In genomic region chr1:35186239-35186638, GRCh38 we compare ENCODE assay signal across 13 cellular contexts. TPM values are rescaled to one million over a fixed set of nuclear protein-coding genes. Genes with fewer than 3 reads are reported as not detected.
DNase-seq lines count a peak whose midpoint lies in the region; ATAC-seq and TF ChIP-seq lines count a peak whose summit lies in the region.
"Had no signal": no experiment of that assay in that cellular context is flagged by ENCODE, and none has a peak within 500 bp of the region (broad histone marks: within the 10 kb centered on the region; RNA-seq: fewer than 3 reads in every experiment).

No MANE protein-coding gene starts in this region.

- ATAC-seq in natural killer cell, result no peak
- no peak for ATAC-seq in GM18909 (IDR thresholded peaks at IDR 0.05; ENCODE audit: poor library complexity, unreplicated experiment)
- ATAC-seq in HG03039 (IDR thresholded peaks at IDR 0.05; ENCODE audit: unreplicated experiment), result no peak

- intact Hi-C loops in activated T-helper 2 cell treated with anti-CD3 and anti-CD28 coated beads, Interferon-gamma antibody, Interleukin-2, Interleukin-4, amounts not matched to agents 10 μg/mL and 5 μg/mL and 100 μg/mL, durations not matched to agents 14 hours and 24 hours and 36 hours (cut with micrococcal nuclease), result no loop called here
- intact Hi-C loops in natural killer cell (cut with micrococcal nuclease), result no loop called here

- H3K27me3 ChIP-seq in BLaER1 treated with 17β-estradiol and CSF1 and Interleukin-3, amounts not matched to agents 10 nM and 100 nM, result no peaks in the 10 kb centered on the region
- no peaks in the 10 kb centered on the region for H3K27me3 ChIP-seq in suprapubic skin

- CTCF ChIA-PET in HEK293 (lab: Yijun Ruan, JAX), result interaction anchor here (0.6 to 1.8 kb wide), 3 partner anchors 16 to 536 kb away, joined by 3 to 12 read pairs (median 3); no protein-coding TSS in a partner anchor

- WGBS in suprapubic skin, result 60% methylated on average over 4 of the region's 4 CpGs

- H3K27me3 Mint-ChIP-seq in activated T-helper 2 cell treated with anti-CD3 and anti-CD28 coated beads, Interferon-gamma antibody, Interleukin-2, Interleukin-4, amounts not matched to agents 10 μg/mL and 5 μg/mL and 100 μg/mL, durations not matched to agents 14 hours and 24 hours and 36 hours (ENCODE audit: low read depth), result no peaks in the 10 kb centered on the region
- no peaks in the 10 kb centered on the region for H3K27me3 Mint-ChIP-seq in natural killer cell (ENCODE audit: low read depth in 2 of 2)

- H3K4me2 ChIP-seq in BLaER1 treated with 17β-estradiol and CSF1 and Interleukin-3, amounts not matched to agents 10 nM and 100 nM, result peak overlapping the region in 9 of 11 experiments; percentile 2 to 98 (median 85); a peak in 14 of 22 replicates

- H3K9ac ChIP-seq in BLaER1 treated with 17β-estradiol and CSF1 and Interleukin-3, amounts not matched to agents 10 nM and 100 nM, result no peak overlapping the region; a peak in 1 of 22 replicates

- H3K36me3 Mint-ChIP-seq in activated T-helper 2 cell treated with anti-CD3 and anti-CD28 coated beads, Interferon-gamma antibody, Interleukin-2, Interleukin-4, amounts not matched to agents 10 μg/mL and 5 μg/mL and 100 μg/mL, durations not matched to agents 14 hours and 24 hours and 36 hours (ENCODE audit: low read depth), result peaks cover 98% of the 10 kb centered on the region
- H3K36me3 Mint-ChIP-seq in natural killer cell, result peaks cover 61% of the 10 kb centered on the region

- TF ChIP-seq CTCF in HEK293 (tag by site-specific recombination; IDR thresholded peaks at IDR 0.05) (no peak), natural killer cell (IDR thresholded peaks at IDR 0.05) (no peak), suprapubic skin (IDR thresholded peaks at IDR 0.05) (no peak)

- H3K4me3 ChIP-seq in BLaER1 treated with 17β-estradiol and CSF1 and Interleukin-3, amounts not matched to agents 10 nM and 100 nM, result no peak overlapping the region
- H3K4me3 ChIP-seq in HEK293 (ENCODE audit: low read depth, low read length), result no peak overlapping the region
- H3K4me3 ChIP-seq in suprapubic skin, result no peak overlapping the region

- no peak for TF ChIP-seq EP300 in suprapubic skin (IDR thresholded peaks at IDR 0.05)

- H3K36me3 ChIP-seq in BLaER1 treated with 17β-estradiol and CSF1 and Interleukin-3, amounts not matched to agents 10 nM and 100 nM, result peaks cover 100% of the 10 kb centered on the region in 11 experiments
- peaks cover 93 to 100% of the 10 kb centered on the region in 2 experiments for H3K36me3 ChIP-seq in HEK293 (ENCODE audit: control insufficient read depth in 2 of 2, insufficient read depth in 1 of 2, low read length in 2 of 2)
- H3K36me3 ChIP-seq in suprapubic skin, result peaks cover 98% of the 10 kb centered on the region

- peak overlapping the region; percentile 54 for H3K4me3 Mint-ChIP-seq in activated T-helper 2 cell treated with anti-CD3 and anti-CD28 coated beads, Interferon-gamma antibody, Interleukin-2, Interleukin-4, amounts not matched to agents 10 μg/mL and 5 μg/mL and 100 μg/mL, durations not matched to agents 14 hours and 24 hours and 36 hours (ENCODE audit: low read depth)
- no peak overlapping the region for H3K4me3 Mint-ChIP-seq in natural killer cell

- peaks cover 0 to under 1% (median 0%) of the 10 kb centered on the region in 11 experiments; a peak in 3 of 22 replicates for H3K9me3 ChIP-seq in BLaER1 treated with 17β-estradiol and CSF1 and Interleukin-3, amounts not matched to agents 10 nM and 100 nM (replicated peaks in 1 of 11)
- H3K9me3 ChIP-seq in HEK293 (ENCODE audit: control insufficient read depth, insufficient read depth, low read depth, low read length), result no peaks in the 10 kb centered on the region
- H3K9me3 ChIP-seq in suprapubic skin, result no peaks in the 10 kb centered on the region

- DNase-seq in activated T-helper 2 cell treated with anti-CD3 and anti-CD28 coated beads, Interferon-gamma antibody, Interleukin-2, Interleukin-4, amounts not matched to agents 10 μg/mL and 5 μg/mL and 100 μg/mL, durations not matched to agents 14 hours and 24 hours and 36 hours (ENCODE audit: low spot score), result no peak
- DNase-seq in natural killer cell, result no peak
- no peak for DNase-seq in suprapubic skin (ENCODE audit: low spot score in 2 of 2)
- DNase-seq in NCI-H510A treated with DMSO at 0.1 percent for 48 hours (lab: John Stamatoyannopoulos, UW), result no peak
- DNase-seq: EL, H9, mesendoderm, NCI-H345, occipital lobe had no signal

- peaks cover 43 to 96% (median 70%) of the 10 kb centered on the region in 10 experiments for H3K4me1 ChIP-seq in BLaER1 treated with 17β-estradiol and CSF1 and Interleukin-3, amounts not matched to agents 10 nM and 100 nM
- H3K4me1 ChIP-seq in HEK293 (ENCODE audit: control insufficient read depth, insufficient read depth, low read length), result no peaks in the 10 kb centered on the region; the same call in 1 of the 2 replicates
- peaks cover 70% of the 10 kb centered on the region for H3K4me1 ChIP-seq in suprapubic skin

- no peak for TF ChIP-seq POLR2A in suprapubic skin (IDR thresholded peaks at IDR 0.05)

- POLR2A ChIA-PET in HEK293 (lab: Yijun Ruan, JAX), result interaction anchor here (0.5 kb wide), 1 partner anchor 79 kb away, joined by 4 read pairs; no protein-coding TSS in a partner anchor

- peak overlapping the region; percentile 19 for H3K27ac Mint-ChIP-seq in activated T-helper 2 cell treated with anti-CD3 and anti-CD28 coated beads, Interferon-gamma antibody, Interleukin-2, Interleukin-4, amounts not matched to agents 10 μg/mL and 5 μg/mL and 100 μg/mL, durations not matched to agents 14 hours and 24 hours and 36 hours
- H3K27ac Mint-ChIP-seq in natural killer cell, result peak overlapping the region; percentile 52 to 97

- H4K20me1 ChIP-seq in BLaER1 treated with 17β-estradiol and CSF1 and Interleukin-3, amounts not matched to agents 10 nM and 100 nM, result peaks cover 100% of the 10 kb centered on the region in 11 experiments

- peaks cover 84% of the 10 kb centered on the region for H3K4me1 Mint-ChIP-seq in activated T-helper 2 cell treated with anti-CD3 and anti-CD28 coated beads, Interferon-gamma antibody, Interleukin-2, Interleukin-4, amounts not matched to agents 10 μg/mL and 5 μg/mL and 100 μg/mL, durations not matched to agents 14 hours and 24 hours and 36 hours (ENCODE audit: low read depth)
- H3K4me1 Mint-ChIP-seq in natural killer cell, result peaks cover 87 to 91% of the 10 kb centered on the region in 2 donors

- H3K9me3 Mint-ChIP-seq in activated T-helper 2 cell treated with anti-CD3 and anti-CD28 coated beads, Interferon-gamma antibody, Interleukin-2, Interleukin-4, amounts not matched to agents 10 μg/mL and 5 μg/mL and 100 μg/mL, durations not matched to agents 14 hours and 24 hours and 36 hours, result no peaks in the 10 kb centered on the region
- H3K9me3 Mint-ChIP-seq in natural killer cell, result no peaks in the 10 kb centered on the region
- H3K9me3 Mint-ChIP-seq: H9 had no signal

- no peak overlapping the region for H3K27ac ChIP-seq in BLaER1 treated with 17β-estradiol and CSF1 and Interleukin-3, amounts not matched to agents 10 nM and 100 nM
- H3K27ac ChIP-seq in HEK293 (ENCODE audit: extremely low read depth, low read depth, low read length) (no peak overlapping the region), suprapubic skin (no peak overlapping the region)

TF ChIP-seq in HEK293, 187 proteins besides CTCF, POLR2A, EP300 and RAD21 (continues in another document):
- peak; percentile 63; the same call in 1 of the 2 replicates for TF ChIP-seq SCRT1 (tag by site-specific recombination; IDR thresholded peaks at IDR 0.05; ENCODE audit: borderline replicate concordance)
- TF ChIP-seq ZNF639 (tag by site-specific recombination; IDR thresholded peaks at IDR 0.05), result no peak
- peak; percentile 81 for TF ChIP-seq ZNF600 (tag by site-specific recombination; IDR thresholded peaks at IDR 0.05)
- no peak for TF ChIP-seq ZSCAN18 (tag by site-specific recombination; IDR thresholded peaks at IDR 0.05)
- peak; percentile 76 for TF ChIP-seq SCRT2 (tag by site-specific recombination; IDR thresholded peaks at IDR 0.05)
- no peak for TF ChIP-seq ZNF248 (tag by site-specific recombination; IDR thresholded peaks at IDR 0.05)

RNA-seq across cellular contexts. Expression of gene SFPQ, which starts 6.7 kb away (rescaled TPM):
- total RNA-seq in activated T-helper 2 cell treated with anti-CD3 and anti-CD28 coated beads, Interferon-gamma antibody, Interleukin-2, Interleukin-4, amounts not matched to agents 10 μg/mL and 5 μg/mL and 100 μg/mL, durations not matched to agents 14 hours and 24 hours and 36 hours, result 358 and 369 TPM in 2 replicates
- total RNA-seq in natural killer cell (100 to 1,000 TPM; 492 to 594 (median 558) TPM), suprapubic skin (100 to 1,000 TPM; 136 to 365 (median 191) TPM)
